ENCODE assay signal across 1 cellular context in genomic region chr10:6144609-6145413, GRCh38.
A peak's percentile ranks its signal among the peaks of the same experiment; 100 is the strongest.
TF ChIP-seq lines count a peak whose summit lies in the region.

No MANE protein-coding gene starts in this region.

TF ChIP-seq in HepG2, 621 proteins besides CTCF, POLR2A, EP300 and RAD21 (continued from another document):
- TF ChIP-seq ZFP91 (CRISPR knock-in tag; IDR thresholded peaks at IDR 0.05; ENCODE audit: borderline replicate concordance): 0 out of 2 replicates have a peak, but pooled peaks have one; percentile 19
- no peak for TF ChIP-seq ZNF749 (CRISPR knock-in tag; IDR thresholded peaks at IDR 0.05; ENCODE audit: borderline replicate concordance)
- no peak for TF ChIP-seq MTF2 (CRISPR knock-in tag; IDR thresholded peaks at IDR 0.05; ENCODE audit: borderline replicate concordance)
- TF ChIP-seq ZBTB33 (CRISPR knock-in tag; IDR thresholded peaks at IDR 0.05): 0 out of 2 replicates have a peak, but pooled peaks have one; percentile 31
- TF ChIP-seq POLR2AphosphoS2 (IDR thresholded peaks at IDR 0.05; ENCODE audit: low read depth, low read length): no peak
- TF ChIP-seq ZNF777 (CRISPR knock-in tag; IDR thresholded peaks at IDR 0.05): peak; percentile 72
- 0 out of 2 replicates have a peak, but pooled peaks have one; percentile 32 for TF ChIP-seq POLR2G (IDR thresholded peaks at IDR 0.05; ENCODE audit: low read depth, low read length)
- TF ChIP-seq, protein P1, sequence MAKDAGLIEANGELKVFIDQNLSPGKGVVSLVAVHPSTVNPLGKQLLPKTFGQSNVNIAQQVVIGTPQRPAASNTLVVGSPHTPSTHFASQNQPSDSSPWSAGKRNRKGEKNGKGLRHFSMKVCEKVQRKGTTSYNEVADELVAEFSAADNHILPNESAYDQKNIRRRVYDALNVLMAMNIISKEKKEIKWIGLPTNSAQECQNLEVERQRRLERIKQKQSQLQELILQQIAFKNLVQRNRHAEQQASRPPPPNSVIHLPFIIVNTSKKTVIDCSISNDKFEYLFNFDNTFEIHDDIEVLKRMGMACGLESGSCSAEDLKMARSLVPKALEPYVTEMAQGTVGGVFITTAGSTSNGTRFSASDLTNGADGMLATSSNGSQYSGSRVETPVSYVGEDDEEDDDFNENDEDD (CRISPR knock-in tag; IDR thresholded peaks at IDR 0.05; ENCODE audit: borderline replicate concordance): 0 out of 2 replicates have a peak, but pooled peaks have one; percentile 60
- TF ChIP-seq, protein P2, sequence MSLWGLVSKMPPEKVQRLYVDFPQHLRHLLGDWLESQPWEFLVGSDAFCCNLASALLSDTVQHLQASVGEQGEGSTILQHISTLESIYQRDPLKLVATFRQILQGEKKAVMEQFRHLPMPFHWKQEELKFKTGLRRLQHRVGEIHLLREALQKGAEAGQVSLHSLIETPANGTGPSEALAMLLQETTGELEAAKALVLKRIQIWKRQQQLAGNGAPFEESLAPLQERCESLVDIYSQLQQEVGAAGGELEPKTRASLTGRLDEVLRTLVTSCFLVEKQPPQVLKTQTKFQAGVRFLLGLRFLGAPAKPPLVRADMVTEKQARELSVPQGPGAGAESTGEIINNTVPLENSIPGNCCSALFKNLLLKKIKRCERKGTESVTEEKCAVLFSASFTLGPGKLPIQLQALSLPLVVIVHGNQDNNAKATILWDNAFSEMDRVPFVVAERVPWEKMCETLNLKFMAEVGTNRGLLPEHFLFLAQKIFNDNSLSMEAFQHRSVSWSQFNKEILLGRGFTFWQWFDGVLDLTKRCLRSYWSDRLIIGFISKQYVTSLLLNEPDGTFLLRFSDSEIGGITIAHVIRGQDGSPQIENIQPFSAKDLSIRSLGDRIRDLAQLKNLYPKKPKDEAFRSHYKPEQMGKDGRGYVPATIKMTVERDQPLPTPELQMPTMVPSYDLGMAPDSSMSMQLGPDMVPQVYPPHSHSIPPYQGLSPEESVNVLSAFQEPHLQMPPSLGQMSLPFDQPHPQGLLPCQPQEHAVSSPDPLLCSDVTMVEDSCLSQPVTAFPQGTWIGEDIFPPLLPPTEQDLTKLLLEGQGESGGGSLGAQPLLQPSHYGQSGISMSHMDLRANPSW (CRISPR knock-in tag; IDR thresholded peaks at IDR 0.05; ENCODE audit: borderline replicate concordance): no peak
- TF ChIP-seq ERF (CRISPR knock-in tag; IDR thresholded peaks at IDR 0.05): no peak
- TF ChIP-seq ARHGAP35 (CRISPR knock-in tag; IDR thresholded peaks at IDR 0.05; ENCODE audit: borderline replicate concordance): 0 out of 2 replicates have a peak, but pooled peaks have one; percentile 21
- peak; percentile 17 for TF ChIP-seq HNRNPK (IDR thresholded peaks at IDR 0.05; ENCODE audit: low read depth, low read length, poor library complexity, severe bottlenecking)
- peak; percentile 11 for TF ChIP-seq HNRNPLL (IDR thresholded peaks at IDR 0.05; ENCODE audit: low read depth, low read length, poor library complexity, severe bottlenecking)
- peak; percentile 34; the same call in 1 of the 2 replicates for TF ChIP-seq MED13 (CRISPR knock-in tag; IDR thresholded peaks at IDR 0.05)
- TF ChIP-seq, protein P3, sequence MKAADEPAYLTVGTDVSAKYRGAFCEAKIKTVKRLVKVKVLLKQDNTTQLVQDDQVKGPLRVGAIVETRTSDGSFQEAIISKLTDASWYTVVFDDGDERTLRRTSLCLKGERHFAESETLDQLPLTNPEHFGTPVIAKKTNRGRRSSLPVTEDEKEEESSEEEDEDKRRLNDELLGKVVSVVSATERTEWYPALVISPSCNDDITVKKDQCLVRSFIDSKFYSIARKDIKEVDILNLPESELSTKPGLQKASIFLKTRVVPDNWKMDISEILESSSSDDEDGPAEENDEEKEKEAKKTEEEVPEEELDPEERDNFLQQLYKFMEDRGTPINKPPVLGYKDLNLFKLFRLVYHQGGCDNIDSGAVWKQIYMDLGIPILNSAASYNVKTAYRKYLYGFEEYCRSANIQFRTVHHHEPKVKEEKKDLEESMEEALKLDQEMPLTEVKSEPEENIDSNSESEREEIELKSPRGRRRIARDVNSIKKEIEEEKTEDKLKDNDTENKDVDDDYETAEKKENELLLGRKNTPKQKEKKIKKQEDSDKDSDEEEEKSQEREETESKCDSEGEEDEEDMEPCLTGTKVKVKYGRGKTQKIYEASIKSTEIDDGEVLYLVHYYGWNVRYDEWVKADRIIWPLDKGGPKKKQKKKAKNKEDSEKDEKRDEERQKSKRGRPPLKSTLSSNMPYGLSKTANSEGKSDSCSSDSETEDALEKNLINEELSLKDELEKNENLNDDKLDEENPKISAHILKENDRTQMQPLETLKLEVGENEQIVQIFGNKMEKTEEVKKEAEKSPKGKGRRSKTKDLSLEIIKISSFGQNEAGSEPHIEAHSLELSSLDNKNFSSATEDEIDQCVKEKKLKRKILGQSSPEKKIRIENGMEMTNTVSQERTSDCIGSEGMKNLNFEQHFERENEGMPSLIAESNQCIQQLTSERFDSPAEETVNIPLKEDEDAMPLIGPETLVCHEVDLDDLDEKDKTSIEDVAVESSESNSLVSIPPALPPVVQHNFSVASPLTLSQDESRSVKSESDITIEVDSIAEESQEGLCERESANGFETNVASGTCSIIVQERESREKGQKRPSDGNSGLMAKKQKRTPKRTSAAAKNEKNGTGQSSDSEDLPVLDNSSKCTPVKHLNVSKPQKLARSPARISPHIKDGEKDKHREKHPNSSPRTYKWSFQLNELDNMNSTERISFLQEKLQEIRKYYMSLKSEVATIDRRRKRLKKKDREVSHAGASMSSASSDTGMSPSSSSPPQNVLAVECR (CRISPR knock-in tag; IDR thresholded peaks at IDR 0.05; ENCODE audit: borderline replicate concordance): 0 out of 2 replicates have a peak, but pooled peaks have one; percentile 33
- TF ChIP-seq ZNF687 (CRISPR knock-in tag; IDR thresholded peaks at IDR 0.05): 0 out of 2 replicates have a peak, but pooled peaks have one; percentile 56
- TF ChIP-seq, protein P4, sequence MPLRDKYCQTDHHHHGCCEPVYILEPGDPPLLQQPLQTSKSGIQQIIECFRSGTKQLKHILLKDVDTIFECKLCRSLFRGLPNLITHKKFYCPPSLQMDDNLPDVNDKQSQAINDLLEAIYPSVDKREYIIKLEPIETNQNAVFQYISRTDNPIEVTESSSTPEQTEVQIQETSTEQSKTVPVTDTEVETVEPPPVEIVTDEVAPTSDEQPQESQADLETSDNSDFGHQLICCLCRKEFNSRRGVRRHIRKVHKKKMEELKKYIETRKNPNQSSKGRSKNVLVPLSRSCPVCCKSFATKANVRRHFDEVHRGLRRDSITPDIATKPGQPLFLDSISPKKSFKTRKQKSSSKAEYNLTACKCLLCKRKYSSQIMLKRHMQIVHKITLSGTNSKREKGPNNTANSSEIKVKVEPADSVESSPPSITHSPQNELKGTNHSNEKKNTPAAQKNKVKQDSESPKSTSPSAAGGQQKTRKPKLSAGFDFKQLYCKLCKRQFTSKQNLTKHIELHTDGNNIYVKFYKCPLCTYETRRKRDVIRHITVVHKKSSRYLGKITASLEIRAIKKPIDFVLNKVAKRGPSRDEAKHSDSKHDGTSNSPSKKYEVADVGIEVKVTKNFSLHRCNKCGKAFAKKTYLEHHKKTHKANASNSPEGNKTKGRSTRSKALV (CRISPR knock-in tag; IDR thresholded peaks at IDR 0.05): peak; percentile 59
- peak; percentile 85 for TF ChIP-seq SRF (IDR thresholded peaks at IDR 0.05; ENCODE audit: low read depth, low read length)
